Comparison of ENCODE assay signal across 8 cellular contexts in genomic region chr16:69424935-69425784, GRCh38. TPM values are rescaled to one million over a fixed set of nuclear protein-coding genes. Genes with fewer than 3 reads are reported as not detected.
DNase-seq lines count a peak whose midpoint lies in the region; ATAC-seq and TF ChIP-seq lines count a peak whose summit lies in the region.

No MANE protein-coding gene starts in this region.

- TF ChIP-seq CTCF in tibial nerve (IDR thresholded peaks at IDR 0.05) = no peak

- peak overlapping the region; percentile 81 to 91 (median 85) for H3K9ac ChIP-seq in BLaER1 treated with 17β-estradiol and CSF1 and Interleukin-3, amounts not matched to agents 10 nM and 100 nM

- peak overlapping the region; percentile 73 to 86 (median 77) for H3K4me3 ChIP-seq in BLaER1 treated with 17β-estradiol and CSF1 and Interleukin-3, amounts not matched to agents 10 nM and 100 nM
- H3K4me3 ChIP-seq in tibial nerve = peak overlapping the region; percentile 72 to 94 (median 86)

- H3K9me3 ChIP-seq in BLaER1 treated with 17β-estradiol and CSF1 and Interleukin-3, amounts not matched to agents 10 nM and 100 nM (replicated peaks in 1 of 11) = peaks cover 23 to 38% (median 32%) of the 10 kb centered on the region in 11 experiments
- H3K9me3 ChIP-seq in tibial nerve = peaks cover 0 to 5% (median 0%) of the 10 kb centered on the region in 4 donors

- H3K4me2 ChIP-seq in BLaER1 treated with 17β-estradiol and CSF1 and Interleukin-3, amounts not matched to agents 10 nM and 100 nM = peak overlapping the region; percentile 73 to 96 (median 79)

- no peak for DNase-seq in activated naive CD8-positive, alpha-beta T cell treated with anti-CD3 and anti-CD28 coated beads, Interleukin-2, amount 50 U/mL, for 24 hours
- peak; percentile 20 for DNase-seq in left kidney (ENCODE audit: low read depth, low spot score)
- DNase-seq in tibial nerve (ENCODE audit: low spot score in 2 of 2) = no peak

- peaks cover 10 to 29% (median 19%) of the 10 kb centered on the region in 10 experiments; a peak in 17 of 20 replicates for H3K4me1 ChIP-seq in BLaER1 treated with 17β-estradiol and CSF1 and Interleukin-3, amounts not matched to agents 10 nM and 100 nM
- H3K4me1 ChIP-seq in tibial nerve = peaks cover 0 to 21% (median 2%) of the 10 kb centered on the region in 4 donors

- TF ChIP-seq EP300 in tibial nerve (IDR thresholded peaks at IDR 0.05) = no peak

- H3K9me3 Mint-ChIP-seq in activated naive CD8-positive, alpha-beta T cell treated with anti-CD3 and anti-CD28 coated beads, Interleukin-2, amount 50 U/mL, for 24 hours = peaks cover 13% of the 10 kb centered on the region

- H3K27me3 ChIP-seq in BLaER1 treated with 17β-estradiol and CSF1 and Interleukin-3, amounts not matched to agents 10 nM and 100 nM = no peaks in the 10 kb centered on the region
- no peaks in the 10 kb centered on the region for H3K27me3 ChIP-seq in tibial nerve

- ATAC-seq in HG03097 (IDR thresholded peaks at IDR 0.05; ENCODE audit: low FRiP score, unreplicated experiment) (peak; percentile 9), GM18867 (IDR thresholded peaks at IDR 0.05; ENCODE audit: unreplicated experiment) (no peak), HG02623 (IDR thresholded peaks at IDR 0.05; ENCODE audit: unreplicated experiment) (no peak), HG02798 (IDR thresholded peaks at IDR 0.05; ENCODE audit: poor library complexity, unreplicated experiment) (no peak)
- no peak for ATAC-seq in activated naive CD8-positive, alpha-beta T cell treated with anti-CD3 and anti-CD28 coated beads, Interleukin-2, amount 50 U/mL, for 24 hours

- peak overlapping the region; percentile 97 for H3K4me3 Mint-ChIP-seq in activated naive CD8-positive, alpha-beta T cell treated with anti-CD3 and anti-CD28 coated beads, Interleukin-2, amount 50 U/mL, for 24 hours

- H3K27ac ChIP-seq in BLaER1 treated with 17β-estradiol and CSF1 and Interleukin-3, amounts not matched to agents 10 nM and 100 nM = peak overlapping the region; percentile 76 to 91 (median 83); a peak in 21 of 22 replicates
- peak overlapping the region; percentile 34 to 90 (median 86) for H3K27ac ChIP-seq in tibial nerve

- 13% methylated on average over 11 of the region's 11 CpGs for WGBS in tibial nerve, 2 donors

- no peak for TF ChIP-seq POLR2A in tibial nerve (IDR thresholded peaks at IDR 0.05)

- H4K20me1 ChIP-seq in BLaER1 treated with 17β-estradiol and CSF1 and Interleukin-3, amounts not matched to agents 10 nM and 100 nM = peaks cover 0 to 12% (median 3%) of the 10 kb centered on the region in 11 experiments; a peak in 12 of 22 replicates

- peak overlapping the region; percentile 93 for H3K27ac Mint-ChIP-seq in activated naive CD8-positive, alpha-beta T cell treated with anti-CD3 and anti-CD28 coated beads, Interleukin-2, amount 50 U/mL, for 24 hours

- peaks cover 41% of the 10 kb centered on the region for H3K36me3 Mint-ChIP-seq in activated naive CD8-positive, alpha-beta T cell treated with anti-CD3 and anti-CD28 coated beads, Interleukin-2, amount 50 U/mL, for 24 hours (ENCODE audit: low read depth)

- H3K4me1 Mint-ChIP-seq in activated naive CD8-positive, alpha-beta T cell treated with anti-CD3 and anti-CD28 coated beads, Interleukin-2, amount 50 U/mL, for 24 hours = peaks cover 55% of the 10 kb centered on the region

- H3K36me3 ChIP-seq in BLaER1 treated with 17β-estradiol and CSF1 and Interleukin-3, amounts not matched to agents 10 nM and 100 nM = peaks cover 34 to 43% (median 37%) of the 10 kb centered on the region in 11 experiments
- peaks cover 0 to 31% (median 0%) of the 10 kb centered on the region in 3 donors for H3K36me3 ChIP-seq in tibial nerve

- peaks cover 2% of the 10 kb centered on the region for H3K27me3 Mint-ChIP-seq in activated naive CD8-positive, alpha-beta T cell treated with anti-CD3 and anti-CD28 coated beads, Interleukin-2, amount 50 U/mL, for 24 hours

RNA-seq across cellular contexts. Expression of gene CYB5B, which starts 0.7 kb away (rescaled TPM):
- 10 to 100 TPM; 26.6 to 45.9 (median 30.7) TPM for total RNA-seq in tibial nerve

RNA-seq across cellular contexts. Expression of gene TERF2, which starts 39.4 kb away (rescaled TPM):
- 10 to 100 TPM; 18.3 to 66.3 (median 26.0) TPM for total RNA-seq in tibial nerve
